26 cellular contexts compared by ENCODE assay signal in the genomic region with DNA sequence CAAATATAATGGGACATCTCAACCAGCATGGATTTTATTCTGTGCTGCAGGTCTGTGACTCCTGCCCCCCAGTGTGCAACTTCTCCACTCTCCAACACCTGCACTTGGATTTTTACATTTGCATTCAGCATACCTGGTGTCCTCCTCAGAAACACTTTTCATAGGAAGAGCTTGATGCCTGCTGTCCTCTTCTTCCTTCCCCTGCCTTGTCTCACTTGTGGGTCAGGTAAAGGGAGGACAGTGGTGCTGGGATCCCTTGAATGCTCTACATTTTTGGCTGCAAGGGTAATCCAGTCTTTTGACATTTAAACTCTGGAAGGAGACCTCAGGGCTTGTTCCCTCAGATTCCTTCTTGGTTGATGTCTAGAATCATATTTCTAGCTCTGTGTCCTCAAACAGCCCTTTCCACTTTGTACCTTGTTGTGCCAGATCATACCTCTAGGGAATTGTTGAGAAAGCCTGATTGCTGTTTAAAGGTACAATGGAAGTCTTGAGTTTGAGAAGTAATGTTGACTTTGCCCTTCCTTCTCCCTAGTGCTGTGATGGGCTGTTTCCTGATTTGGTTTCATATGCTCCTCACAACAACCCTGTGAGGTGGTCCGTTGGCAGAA.
"Had no signal": no experiment of that assay in that cellular context is flagged by ENCODE, and none has a peak within 500 bp of the region (broad histone marks: within the 10 kb centered on the region; RNA-seq: fewer than 3 reads in every experiment).

No MANE protein-coding gene starts in this region.

- H3K27ac ChIP-seq: left lung, neural progenitor cell, neutrophil, right atrium auricular region, right lobe of liver, tibial nerve, upper lobe of left lung, vagina had no signal

- H3K4me1 ChIP-seq: left lung, neural progenitor cell, right atrium auricular region, right lobe of liver, tibial nerve, upper lobe of left lung, vagina had no signal

- ATAC-seq: left colon, left lung, natural killer cell, right lobe of liver had no signal

- H3K4me3 ChIP-seq: left lung, lung, neural progenitor cell, right atrium auricular region, right lobe of liver, smooth muscle cell, tibial nerve, upper lobe of left lung, vagina had no signal

- H2AFZ ChIP-seq: neural progenitor cell had no signal

- FAIRE-seq: islet of Langerhans, kidney had no signal

- DNase-seq: head of caudate nucleus; hippocampal formation; immature natural killer cell; kidney; left colon; left lung; mesendoderm; naive B cell; natural killer cell; nephron progenitor cell; occipital lobe; right lobe of liver; stimulated activated CD4-positive, alpha-beta T cell treated with anti-CD3 and anti-CD28 coated beads, Interleukin-1b, Interleukin-23, amount 100 ng/mL, for 48 hours; stimulated activated CD4-positive, alpha-beta T cell treated with anti-CD3 and anti-CD28 coated beads, Interleukin-2, amount 100 ng/mL, for 48 hours; stimulated activated CD4-positive, alpha-beta T cell treated with anti-CD3 and anti-CD28 coated beads, Interleukin-4, amount 100 ng/mL, for 4 hours; stimulated activated naive CD4-positive, alpha-beta T cell; substantia nigra; upper lobe of left lung had no signal

- H3K4me2 ChIP-seq: neural progenitor cell, smooth muscle cell had no signal

- H3K27me3 ChIP-seq: left lung, neural progenitor cell, neutrophil, right atrium auricular region, right lobe of liver, tibial nerve, upper lobe of left lung, vagina had no signal

- H3K9ac ChIP-seq: neural progenitor cell had no signal

- H3K36me3 ChIP-seq: neural progenitor cell had no signal

- H3K9me3 ChIP-seq: left lung, neutrophil, right atrium auricular region, right lobe of liver, tibial nerve, upper lobe of left lung, vagina had no signal
